ENCODE assay signal across 35 cellular contexts in genomic region chr12:116874324-116874995, GRCh38. TPM values are rescaled to one million over a fixed set of nuclear protein-coding genes. Genes with fewer than 3 reads are reported as not detected.
"Had no signal": no experiment of that assay in that cellular context is flagged by ENCODE, and none has a peak within 500 bp of the region (broad histone marks: within the 10 kb centered on the region; RNA-seq: fewer than 3 reads in every experiment).

No MANE protein-coding gene starts in this region.

- H3K4me3 ChIP-seq: ascending aorta, cardiac muscle cell, MG63, SJSA1 had no signal

- H3K27ac Mint-ChIP-seq: activated CD4-positive, alpha-beta memory T cell treated with anti-CD3 and anti-CD28 coated beads, Interleukin-2, amount 10 ng/mL, durations not matched to agents 7 days and 5 days; activated CD8-positive, alpha-beta memory T cell treated with anti-CD3 and anti-CD28 coated beads, Interleukin-2, amount 10 ng/mL, durations not matched to agents 7 days and 5 days; activated naive CD4-positive, alpha-beta T cell treated with anti-CD3 and anti-CD28 coated beads, Interleukin-2, amount 10 ng/mL, durations not matched to agents 7 days and 5 days; activated naive CD8-positive, alpha-beta T cell had no signal

- H3K4me3 Mint-ChIP-seq: activated CD4-positive, alpha-beta memory T cell treated with anti-CD3 and anti-CD28 coated beads, Interleukin-2, amount 10 ng/mL, durations not matched to agents 7 days and 5 days; activated CD8-positive, alpha-beta memory T cell treated with anti-CD3 and anti-CD28 coated beads, Interleukin-2, amount 10 ng/mL, durations not matched to agents 7 days and 5 days; activated naive CD4-positive, alpha-beta T cell treated with anti-CD3 and anti-CD28 coated beads, Interleukin-2, amount 10 ng/mL, durations not matched to agents 7 days and 5 days; activated naive CD8-positive, alpha-beta T cell; central memory CD8-positive, alpha-beta T cell had no signal

- H3K27ac ChIP-seq: ascending aorta, cardiac muscle cell, SJSA1, WERI-Rb-1 had no signal

- H3K4me1 ChIP-seq: SJSA1 had no signal

- DNase-seq: activated CD4-positive, alpha-beta memory T cell treated with anti-CD3 and anti-CD28 coated beads, Interleukin-2, amount 10 ng/mL, durations not matched to agents 7 days and 5 days; activated CD4-positive, alpha-beta T cell treated with anti-CD3 and anti-CD28 coated beads for 1 hour; activated CD4-positive, alpha-beta T cell treated with anti-CD3 and anti-CD28 coated beads for 48 hours; activated CD4-positive, CD25-positive, alpha-beta regulatory T cell; activated CD8-positive, alpha-beta memory T cell treated with anti-CD3 and anti-CD28 coated beads for 24 hours; activated CD8-positive, alpha-beta memory T cell treated with anti-CD3 and anti-CD28 coated beads, Interleukin-2, amount 10 ng/mL, durations not matched to agents 7 days and 5 days; activated CD8-positive, alpha-beta memory T cell treated with anti-CD3 and anti-CD28 coated beads, Interleukin-2, amount 50 U/mL, for 48 hours; activated effector memory CD4-positive, alpha-beta T cell treated with Interleukin-2 at 50 U/mL for 16 hours; activated naive CD4-positive, alpha-beta T cell treated with anti-CD3 and anti-CD28 coated beads, Interleukin-2, amount 10 ng/mL, durations not matched to agents 7 days and 5 days; activated T-cell treated with anti-CD3 and anti-CD28 coated beads, Interleukin-2, amount 50 U/mL, for 48 hours; amygdala; Kasumi-1; MG63; NCI-H1048; NCI-H1105 treated with DMSO at 0.1 percent for 48 hours; NCI-H1436; NCI-H187; NCI-H2029 treated with DMSO at 0.1 percent for 48 hours; NCI-H2171 treated with DMSO at 0.1 percent for 48 hours; NCI-H2227 treated with DMSO at 0.1 percent for 48 hours; NCI-H446; NCI-H524; RPMI8226; SHP77 treated with DMSO at 0.1 percent for 48 hours; SW 1271; T-helper 1 cell; T-helper 2 cell; T-helper 9 cell; WERI-Rb-1 had no signal

- H3K9me3 Mint-ChIP-seq: central memory CD8-positive, alpha-beta T cell had no signal

- H3K9me3 ChIP-seq: MG63, SJSA1 had no signal

- H3K36me3 ChIP-seq: ascending aorta, cardiac muscle cell, MG63, SJSA1, WERI-Rb-1 had no signal

- ATAC-seq: activated CD8-positive, alpha-beta memory T cell treated with anti-CD3 and anti-CD28 coated beads, Interleukin-2, amount 10 ng/mL, durations not matched to agents 7 days and 5 days; Panc1 had no signal

- H3K36me3 Mint-ChIP-seq: activated CD8-positive, alpha-beta memory T cell treated with anti-CD3 and anti-CD28 coated beads, Interleukin-2, amount 10 ng/mL, durations not matched to agents 7 days and 5 days had no signal

RNA-seq across cellular contexts. Expression of gene HRK, which starts 6.8 kb away (rescaled TPM):
- total RNA-seq: activated CD4-positive, alpha-beta memory T cell treated with anti-CD3 and anti-CD28 coated beads, Interleukin-2, amount 10 ng/mL, durations not matched to agents 7 days and 5 days; activated CD8-positive, alpha-beta memory T cell treated with anti-CD3 and anti-CD28 coated beads, Interleukin-2, amount 10 ng/mL, durations not matched to agents 7 days and 5 days; ascending aorta; cardiac muscle cell; SJSA1 had no signal
